In the genomic region with DNA sequence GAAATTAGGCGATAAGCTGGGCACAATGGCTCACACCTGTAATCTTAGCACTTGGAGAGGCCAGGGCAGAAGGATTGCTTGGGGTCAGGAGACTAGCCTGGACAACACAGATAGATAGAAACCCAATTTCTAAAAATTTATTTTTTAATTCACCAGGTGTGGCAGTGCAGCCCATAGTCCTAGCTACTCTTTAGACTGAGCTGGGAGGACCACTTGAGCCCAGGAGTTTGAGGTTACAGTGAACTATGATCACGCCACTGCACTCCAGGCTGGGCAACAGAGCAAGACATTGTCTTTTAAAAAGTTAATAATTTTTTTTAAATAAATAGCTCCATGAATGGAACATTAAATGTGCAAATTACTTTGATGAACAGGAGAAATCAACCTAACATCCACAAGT, we compare ENCODE assay signal across 25 cellular contexts. TPM values are rescaled to one million over a fixed set of nuclear protein-coding genes. Genes with fewer than 3 reads are reported as not detected.
"Had no signal": no experiment of that assay in that cellular context is flagged by ENCODE, and none has a peak within 500 bp of the region (broad histone marks: within the 10 kb centered on the region; RNA-seq: fewer than 3 reads in every experiment).

No MANE protein-coding gene starts in this region.

- H3K27me3 Mint-ChIP-seq: type B pancreatic cell had no signal

- H3K4me3 Mint-ChIP-seq: neural progenitor cell; T-helper 1 cell treated with Interleukin-12 subunit alpha and Interleukin-12 subunit beta and Interleukin-4 antibody, amounts not matched to agents 30 μg/mL and 1 μg/mL, for 36 hours; type B pancreatic cell had no signal

- DNase-seq: activated CD4-positive, alpha-beta T cell treated with anti-CD3 and anti-CD28 coated beads for 1 hour; activated CD8-positive, alpha-beta memory T cell treated with anti-CD3 and anti-CD28 coated beads for 24 hours; activated CD8-positive, alpha-beta memory T cell treated with anti-CD3 and anti-CD28 coated beads, Interleukin-2, amount 50 U/mL, for 48 hours; activated effector memory CD4-positive, alpha-beta T cell treated with anti-CD3 and anti-CD28 coated beads, Interleukin-2, amount 50 U/mL, for 16 hours; activated T-cell treated with anti-CD3 and anti-CD28 coated beads, Interleukin-2, amount 50 U/mL, for 48 hours; adrenal gland; effector CD4-positive, alpha-beta T cell; gastrocnemius medialis; head of caudate nucleus; kidney; psoas muscle; right cardiac atrium; stimulated activated CD4-positive, alpha-beta T cell treated with anti-CD3 and anti-CD28 coated beads, Interleukin-15, amount 100 ng/mL, for 24 hours; stimulated activated CD4-positive, alpha-beta T cell treated with anti-CD3 and anti-CD28 coated beads, Interleukin-2, amount 100 ng/mL, for 48 hours; stomach had no signal

- ATAC-seq: activated naive CD4-positive, alpha-beta T cell treated with anti-CD3 and anti-CD28 coated beads, Interleukin-2, amount 50 U/mL, for 72 hours; esophagus mucosa; gastrocnemius medialis; left lobe of liver; psoas muscle; right cardiac atrium had no signal

- H3K9ac ChIP-seq: neural progenitor cell had no signal

- H3K4me3 ChIP-seq: adrenal gland, gastrocnemius medialis, lung, neural progenitor cell, psoas muscle, skin epidermis, stomach had no signal

- H3K4me2 ChIP-seq: neural progenitor cell had no signal

- H3K9me3 Mint-ChIP-seq: activated naive CD4-positive, alpha-beta T cell treated with anti-CD3 and anti-CD28 coated beads, Interleukin-2, amount 50 U/mL, for 72 hours; neural progenitor cell; T-helper 1 cell treated with Interleukin-12 subunit alpha and Interleukin-12 subunit beta and Interleukin-4 antibody, amounts not matched to agents 30 μg/mL and 1 μg/mL, for 36 hours; type B pancreatic cell had no signal

- H3K36me3 ChIP-seq: neural progenitor cell had no signal

- H2AFZ ChIP-seq: neural progenitor cell had no signal

- H3K27me3 ChIP-seq: adrenal gland, gastrocnemius medialis, neural progenitor cell, stomach had no signal

- H3K27ac ChIP-seq: adrenal gland, gastrocnemius medialis, neural progenitor cell, psoas muscle, skin epidermis, stomach had no signal

- H3K9me3 ChIP-seq: adrenal gland, gastrocnemius medialis, psoas muscle, stomach had no signal

- H3K27ac Mint-ChIP-seq: activated naive CD4-positive, alpha-beta T cell treated with anti-CD3 and anti-CD28 coated beads, Interleukin-2, amount 50 U/mL, for 72 hours; neural progenitor cell; T-helper 1 cell treated with Interleukin-12 subunit alpha and Interleukin-12 subunit beta and Interleukin-4 antibody, amounts not matched to agents 30 μg/mL and 1 μg/mL, for 36 hours; type B pancreatic cell had no signal

- H3K4me1 ChIP-seq: adrenal gland, gastrocnemius medialis, neural progenitor cell, psoas muscle had no signal

RNA-seq across cellular contexts. Expression of a gene that starts 52.6 kb away (rescaled TPM):
- total RNA-seq: bronchial epithelial cell, myocyte had no signal
